8 cellular contexts compared by ENCODE assay signal in the genomic region with DNA sequence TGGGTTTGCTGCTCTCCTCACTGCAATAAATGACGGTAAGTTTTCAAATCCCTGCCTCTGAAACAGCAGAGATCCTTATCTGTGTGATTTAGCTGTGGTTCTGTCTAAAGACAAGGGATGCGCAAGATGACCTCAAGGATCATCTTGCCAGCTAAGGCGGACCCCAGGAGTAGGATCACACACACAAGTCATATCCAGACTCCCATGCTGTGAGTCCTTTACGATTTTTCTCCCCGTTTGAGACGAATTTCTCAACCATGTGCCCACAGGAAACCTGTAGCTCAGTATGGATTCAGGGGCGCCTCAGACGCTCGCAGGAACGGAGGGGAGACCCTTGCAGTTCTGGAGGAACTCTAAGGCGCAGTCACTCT. TPM values are rescaled to one million over a fixed set of nuclear protein-coding genes. Genes with fewer than 3 reads are reported as not detected.
DNase-seq lines count a peak whose midpoint lies in the region; ATAC-seq and TF ChIP-seq lines count a peak whose summit lies in the region.

No MANE protein-coding gene starts in this region.

- H3K9me3 Mint-ChIP-seq in activated CD4-positive, alpha-beta T cell treated with anti-CD3 and anti-CD28 coated beads, Interleukin-2, amount 10 ng/mL, durations not matched to agents 24 days and 14 days: no peaks in the 10 kb centered on the region

- H3K36me3 ChIP-seq in WERI-Rb-1 (peaks cover 3% of the 10 kb centered on the region), gastroesophageal sphincter (no peaks in the 10 kb centered on the region), psoas muscle (ENCODE audit: insufficient read depth in 1 of 2, low read depth in 1 of 2) (no peaks in the 10 kb centered on the region)

- intact Hi-C loops in activated CD4-positive, alpha-beta T cell treated with anti-CD3 and anti-CD28 coated beads, Interleukin-2, amount 10 ng/mL, durations not matched to agents 24 days and 14 days (cut with micrococcal nuclease): loop anchor here (5.0 kb wide), 3 partner anchors 54 to 214 kb away; a partner anchor contains a TSS
- intact Hi-C loops in psoas muscle (cut with DNase I): no loop called here

- H3K9me3 ChIP-seq in WERI-Rb-1 (ENCODE audit: severe bottlenecking) (no peaks in the 10 kb centered on the region), gastroesophageal sphincter (no peaks in the 10 kb centered on the region), psoas muscle (no peaks in the 10 kb centered on the region)

- H3K27ac ChIP-seq in WERI-Rb-1 (peak overlapping the region; percentile 98), gastroesophageal sphincter (peak overlapping the region; percentile 88 to 95 (median 90)), psoas muscle (peak overlapping the region; percentile 95)

- WGBS in gastroesophageal sphincter (ENCODE audit: low coverage in 1 of 2), 2 donors: 0% methylated on average over 1 of the region's 11 CpGs; no CpG with 5 or more reads in 1 of the 2 donors
- 0% methylated on average over 11 of the region's 11 CpGs for WGBS in psoas muscle, 3 donors

- no peak for TF ChIP-seq POLR2A in gastroesophageal sphincter (IDR thresholded peaks at IDR 0.05)

- no peaks in the 10 kb centered on the region for H3K36me3 Mint-ChIP-seq in activated CD4-positive, alpha-beta T cell treated with anti-CD3 and anti-CD28 coated beads, Interleukin-2, amount 10 ng/mL, durations not matched to agents 24 days and 14 days (ENCODE audit: low read depth)

- H3K4me1 Mint-ChIP-seq in activated CD4-positive, alpha-beta T cell treated with anti-CD3 and anti-CD28 coated beads, Interleukin-2, amount 10 ng/mL, durations not matched to agents 24 days and 14 days: peaks cover 8% of the 10 kb centered on the region

- TF ChIP-seq CTCF in WERI-Rb-1 (IDR thresholded peaks at IDR 0.05; ENCODE audit: low read depth, low read length) (no peak), gastroesophageal sphincter (IDR thresholded peaks at IDR 0.05) (no peak), psoas muscle (IDR thresholded peaks at IDR 0.05) (no peak)

- H3K4me3 ChIP-seq in WERI-Rb-1 (ENCODE audit: low read depth, low read length): peak overlapping the region; percentile 85
- peak overlapping the region; percentile 68 to 87 for H3K4me3 ChIP-seq in gastroesophageal sphincter
- peak overlapping the region; percentile 91 for H3K4me3 ChIP-seq in psoas muscle

- ATAC-seq in HG03159 (IDR thresholded peaks at IDR 0.05; ENCODE audit: unreplicated experiment): peak; percentile 31
- peak; percentile 47 for ATAC-seq in gastroesophageal sphincter
- peak in 3 of 4 donors; percentile 6 to 55 (median 33) for ATAC-seq in psoas muscle

- peak overlapping the region; percentile 83 for H3K27ac Mint-ChIP-seq in activated CD4-positive, alpha-beta T cell treated with anti-CD3 and anti-CD28 coated beads, Interleukin-2, amount 10 ng/mL, durations not matched to agents 24 days and 14 days

- H3K4me1 ChIP-seq in gastroesophageal sphincter: peaks cover 0 to 54% (median 21%) of the 10 kb centered on the region in 3 donors
- peaks cover 43% of the 10 kb centered on the region for H3K4me1 ChIP-seq in psoas muscle

- no peak for DNase-seq in activated CD4-positive, alpha-beta T cell treated with anti-CD3 and anti-CD28 coated beads, Interleukin-2, amount 10 ng/mL, durations not matched to agents 24 days and 14 days
- DNase-seq in activated CD4-positive, alpha-beta T cell treated with anti-CD3 and anti-CD28 coated beads for 48 hours: no peak
- DNase-seq in WERI-Rb-1 (no peak), psoas muscle (no peak), NCI-H446 treated with DMSO at 0.1 percent for 48 hours (lab: John Stamatoyannopoulos, UW) (no peak), A172 (ENCODE audit: low spot score) (no peak)

- peak overlapping the region; percentile 93 for H3K4me3 Mint-ChIP-seq in activated CD4-positive, alpha-beta T cell treated with anti-CD3 and anti-CD28 coated beads, Interleukin-2, amount 10 ng/mL, durations not matched to agents 24 days and 14 days

- TF ChIP-seq EP300 in gastroesophageal sphincter (IDR thresholded peaks at IDR 0.05): no peak

- H3K27me3 ChIP-seq in WERI-Rb-1 (ENCODE audit: insufficient read depth, low read depth, severe bottlenecking): no peaks in the 10 kb centered on the region
- H3K27me3 ChIP-seq in gastroesophageal sphincter: no peaks in the 10 kb centered on the region
- H3K27me3 ChIP-seq in psoas muscle (ENCODE audit: insufficient read depth in 3 of 3, low read length in 2 of 3): peaks cover 0 to 2% (median 0%) of the 10 kb centered on the region in 3 donors

- H3K27me3 Mint-ChIP-seq in activated CD4-positive, alpha-beta T cell treated with anti-CD3 and anti-CD28 coated beads, Interleukin-2, amount 10 ng/mL, durations not matched to agents 24 days and 14 days: peaks cover 10% of the 10 kb centered on the region

RNA-seq across cellular contexts. Expression of a gene that starts 11.1 kb away (rescaled TPM):
- total RNA-seq in activated CD4-positive, alpha-beta T cell treated with anti-CD3 and anti-CD28 coated beads, Interleukin-2, amount 10 ng/mL, durations not matched to agents 24 days and 14 days: 87.1 and 87.2 TPM in 2 replicates
- 100 to 1,000 TPM; 132 to 197 (median 170) TPM for total RNA-seq in gastroesophageal sphincter
- total RNA-seq in psoas muscle: 100 to 1,000 TPM in 3 of 4 donors, 10 to 100 TPM in 1; 99.0 to 131 (median 116) TPM
- polyA plus RNA-seq in psoas muscle: 10 to 100 TPM; 45.6 to 61.3 (median 52.1) TPM
- total RNA-seq in A172 (2014; rRNA removed; shearing (Covaris generic)): 105 and 123 TPM in 2 replicates

RNA-seq across cellular contexts. Expression of a gene that starts 30.2 kb away (rescaled TPM):
- 1.7 and 2.0 TPM in 2 replicates for total RNA-seq in activated CD4-positive, alpha-beta T cell treated with anti-CD3 and anti-CD28 coated beads, Interleukin-2, amount 10 ng/mL, durations not matched to agents 24 days and 14 days
- 1 to 10 TPM in 3 of 4 donors, under 1 TPM in 1; 0.62 to 1.4 (median 1.2) TPM for total RNA-seq in gastroesophageal sphincter
- under 1 TPM; 0.15 to 0.46 (median 0.39) TPM for total RNA-seq in psoas muscle
- polyA plus RNA-seq in psoas muscle: under 1 TPM; 0.06 to 0.34 (median 0.23) TPM
- 2.3 and 3.5 TPM in 2 replicates for total RNA-seq in A172 (2014; rRNA removed; shearing (Covaris generic))

RNA-seq across cellular contexts. Expression of a gene that starts 30.3 kb away (rescaled TPM):
- 72.1 and 78.2 TPM in 2 replicates for total RNA-seq in activated CD4-positive, alpha-beta T cell treated with anti-CD3 and anti-CD28 coated beads, Interleukin-2, amount 10 ng/mL, durations not matched to agents 24 days and 14 days
- total RNA-seq in gastroesophageal sphincter: 10 to 100 TPM in 1 of 4 donors, 1 to 10 TPM in 3; 4.2 to 12.4 (median 8.8) TPM
- total RNA-seq in psoas muscle: 1 to 10 TPM; 1.1 to 1.6 (median 1.4) TPM
- polyA plus RNA-seq in psoas muscle: 1 to 10 TPM in 2 of 3 donors, under 1 TPM in 1; 0.52 to 2.4 (median 2.4) TPM
- 72.9 and 84.5 TPM in 2 replicates for total RNA-seq in A172 (2014; rRNA removed; shearing (Covaris generic))

RNA-seq across cellular contexts. Expression of a gene that starts 48.0 kb away (rescaled TPM):
- total RNA-seq in activated CD4-positive, alpha-beta T cell treated with anti-CD3 and anti-CD28 coated beads, Interleukin-2, amount 10 ng/mL, durations not matched to agents 24 days and 14 days: 0.93 and 1.4 TPM in 2 replicates
- total RNA-seq in gastroesophageal sphincter (1 to 10 TPM; 1.8 to 9.4 (median 5.0) TPM), psoas muscle (1 to 10 TPM in 3 of 4 donors, under 1 TPM in 1; 0.57 to 5.7 (median 2.3) TPM)
- polyA plus RNA-seq in psoas muscle: under 1 TPM; 0.27 to 0.53 (median 0.42) TPM
- total RNA-seq in A172 (2014; rRNA removed; shearing (Covaris generic)): 0.07 TPM in 1 of 2 replicates, not detected in the other

RNA-seq across cellular contexts. Expression of a gene that starts 50.5 kb away (rescaled TPM):
- 1.1 and 2.2 TPM in 2 replicates for total RNA-seq in activated CD4-positive, alpha-beta T cell treated with anti-CD3 and anti-CD28 coated beads, Interleukin-2, amount 10 ng/mL, durations not matched to agents 24 days and 14 days
- total RNA-seq in gastroesophageal sphincter: 10 to 100 TPM; 10.9 to 17.3 (median 14.0) TPM
- 10 to 100 TPM in 2 of 4 donors, 1 to 10 TPM in 2; 6.0 to 18.8 (median 9.0) TPM for total RNA-seq in psoas muscle
- 10 to 100 TPM in 1 of 3 donors, 1 to 10 TPM in 2; 3.1 to 12.1 (median 6.6) TPM for polyA plus RNA-seq in psoas muscle
- total RNA-seq in A172 (2014; rRNA removed; shearing (Covaris generic)): 23.1 and 33.3 TPM in 2 replicates
